Comparison of ENCODE assay signal across 8 cellular contexts in genomic region chr21:14383596-14384210, GRCh38. TPM values are rescaled to one million over a fixed set of nuclear protein-coding genes. Genes with fewer than 3 reads are reported as not detected.
DNase-seq lines count a peak whose midpoint lies in the region; ATAC-seq and TF ChIP-seq lines count a peak whose summit lies in the region.

No MANE protein-coding gene starts in this region.

- WGBS in aorta, 2 donors, result 2% methylated on average over 21 of the region's 21 CpGs

- no peak for TF ChIP-seq POLR2A in Peyer's patch (IDR thresholded peaks at IDR 0.05)

- H3K4me3 ChIP-seq in Peyer's patch (peak overlapping the region; percentile 64 to 95 (median 67)), dorsolateral prefrontal cortex (peak overlapping the region; percentile 53 to 99 (median 86)), mononuclear cell (ENCODE audit: low read length) (peak overlapping the region; percentile 84), aorta (ENCODE audit: low read length in 2 of 2) (peak overlapping the region; percentile 59 to 69)

- peak overlapping the region; percentile 95 to 100 (median 97) for H3K27ac Mint-ChIP-seq in CD14-positive monocyte

- peak overlapping the region; percentile 100 for H3K4me3 Mint-ChIP-seq in CD14-positive monocyte

- H3K27ac ChIP-seq in Peyer's patch, result peak overlapping the region; percentile 75 to 91 (median 82)
- H3K27ac ChIP-seq in dorsolateral prefrontal cortex, result peak overlapping the region; percentile 63 to 98 (median 95)
- peak overlapping the region; percentile 36 to 89 for H3K27ac ChIP-seq in aorta (ENCODE audit: low read depth in 1 of 2, low read length in 2 of 2)

- H3K9me3 Mint-ChIP-seq in CD14-positive monocyte, result no peaks in the 10 kb centered on the region

- peaks cover 23% of the 10 kb centered on the region for H3K4me1 Mint-ChIP-seq in CD14-positive monocyte

- intact Hi-C loops in CD14-positive monocyte (cut with micrococcal nuclease) (loop anchor here in 1 of 2 donors (5.0 kb wide), 1 partner anchor 1349 kb away; no protein-coding TSS in a partner anchor), dorsolateral prefrontal cortex (cut with DNase I) (loop anchor here (2.0 to 10.0 kb wide), 4 partner anchors 129 to 1344 kb away; partner anchors contain the start of genes NRIP1 (in 2 of the 2) and USP25 (in 1 of the 2)), aorta (cut with DNase I) (loop anchor here in 1 of 2 donors (5.0 kb wide), 1 partner anchor 749 kb away; no protein-coding TSS in a partner anchor)

- DNase-seq in CD14-positive monocyte (ENCODE audit: low spot score) (no peak), Peyer's patch (no peak), dorsolateral prefrontal cortex (peak in 2 of 10 donors; percentile 11 to 29), aorta (no peak), NCI-H510A (lab: John Stamatoyannopoulos, UW) (no peak)

- H3K27me3 ChIP-seq in Peyer's patch (no peaks in the 10 kb centered on the region), dorsolateral prefrontal cortex (no peaks in the 10 kb centered on the region), mononuclear cell (ENCODE audit: insufficient read depth, low read length) (no peaks in the 10 kb centered on the region), aorta (ENCODE audit: control insufficient read depth in 1 of 2, insufficient read depth in 2 of 2, low read length in 1 of 2) (no peaks in the 10 kb centered on the region)

- TF ChIP-seq CTCF in CD14-positive monocyte (IDR thresholded peaks at IDR 0.05) (no peak), Peyer's patch (IDR thresholded peaks at IDR 0.05) (no peak), dorsolateral prefrontal cortex (IDR thresholded peaks at IDR 0.05 in 54 of 56, conservative IDR thresholded peaks at IDR 0.05 in 2 of 56; ENCODE audit: low read depth in 1 of 56, partially characterized antibody in 56 of 56) (peak in 13 of 56 donors; percentile 2 to 42 (median 17))

- H3K4me1 ChIP-seq in Peyer's patch, result peaks cover 0 to 27% (median 6%) of the 10 kb centered on the region in 4 donors
- peaks cover 26% of the 10 kb centered on the region for H3K4me1 ChIP-seq in mononuclear cell (ENCODE audit: insufficient read depth, low read length)
- H3K4me1 ChIP-seq in aorta (ENCODE audit: control insufficient read depth in 1 of 2, insufficient read depth in 2 of 2, low read length in 2 of 2), result peaks cover 0 to 2% of the 10 kb centered on the region in 2 donors

- H3K27me3 Mint-ChIP-seq in CD14-positive monocyte (ENCODE audit: low read depth in 3 of 3), result peaks cover 0 to 2% (median 0%) of the 10 kb centered on the region in 3 donors

- ATAC-seq in GM18867 (IDR thresholded peaks at IDR 0.05; ENCODE audit: unreplicated experiment), result peak; percentile 31
- ATAC-seq in HG03045 (IDR thresholded peaks at IDR 0.05; ENCODE audit: unreplicated experiment), result peak; percentile 32
- ATAC-seq in aorta (ENCODE audit: low FRiP score), result peak; percentile 85

- peaks cover 9 to 12% of the 10 kb centered on the region in 2 donors for H3K36me3 Mint-ChIP-seq in CD14-positive monocyte

- H3K9me3 ChIP-seq in Peyer's patch (no peaks in the 10 kb centered on the region), mononuclear cell (ENCODE audit: low read depth, low read length) (no peaks in the 10 kb centered on the region), aorta (ENCODE audit: control insufficient read depth, low read length) (no peaks in the 10 kb centered on the region)

- H3K36me3 ChIP-seq in Peyer's patch (no peaks in the 10 kb centered on the region), aorta (ENCODE audit: control insufficient read depth in 1 of 2, insufficient read depth in 2 of 2, low read length in 1 of 2) (no peaks in the 10 kb centered on the region)

RNA-seq across cellular contexts. Expression of gene HSPA13, which starts 0.8 kb away (rescaled TPM):
- 10 to 100 TPM; 12.2 to 13.9 TPM for polyA plus RNA-seq in CD14-positive monocyte
- 1 to 10 TPM; 3.7 to 9.1 (median 6.0) TPM for total RNA-seq in Peyer's patch
- 10 to 100 TPM; 27.8 to 86.2 (median 52.1) TPM for total RNA-seq in dorsolateral prefrontal cortex
- 52.8 TPM for total RNA-seq in mononuclear cell
- 10 to 100 TPM; 28.4 to 36.5 TPM for total RNA-seq in aorta
- polyA plus RNA-seq in aorta, result 10 to 100 TPM in 1 of 2 donors, 1 to 10 TPM in 1; 9.1 to 12.3 TPM

Comparison
In these comparisons a context has a peak if more than half of its experiments do, and no peak if none do; other contexts are left out.
1. ATAC-seq: peak in every context shown above with its lines; median percentile 85 in aorta; 32 in HG03045; 31 in GM18867.